In the genomic region with DNA sequence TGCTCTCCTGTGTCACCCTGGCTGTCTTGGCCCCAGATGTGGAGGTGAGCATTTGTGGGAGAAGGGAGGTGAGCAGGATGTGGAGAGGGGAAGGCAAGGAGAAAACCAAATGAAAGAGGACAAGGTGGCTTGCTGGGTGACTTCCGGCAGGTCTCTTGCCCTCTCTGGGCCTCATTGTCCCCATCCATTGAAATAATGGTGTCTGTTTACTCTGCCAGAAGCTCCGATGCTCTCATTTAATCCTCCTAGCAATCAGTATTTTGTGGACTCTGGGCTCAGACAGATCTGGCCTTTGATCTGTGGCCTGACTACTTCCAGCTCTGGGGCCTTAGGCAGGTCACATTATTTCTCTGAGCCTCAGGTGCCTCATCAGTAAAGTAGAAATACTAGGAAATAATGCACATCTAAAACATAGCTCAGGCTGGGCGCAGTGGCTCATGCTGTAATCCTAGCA, we compare ENCODE assay signal across 20 cellular contexts. TPM values are rescaled to one million over a fixed set of nuclear protein-coding genes. Genes with fewer than 3 reads are reported as not detected.
DNase-seq lines count a peak whose midpoint lies in the region; ATAC-seq and TF ChIP-seq lines count a peak whose summit lies in the region.
"Had no signal": no experiment of that assay in that cellular context is flagged by ENCODE, and none has a peak within 500 bp of the region (broad histone marks: within the 10 kb centered on the region; RNA-seq: fewer than 3 reads in every experiment).

No MANE protein-coding gene starts in this region.

- no peak overlapping the region for H3K4me2 ChIP-seq in SK-N-SH

- no peak for TF ChIP-seq EP300 in SK-N-SH (IDR thresholded peaks at IDR 0.05; ENCODE audit: borderline replicate concordance in 1 of 2, low read depth in 1 of 2, low read length in 1 of 2)

- no peaks in the 10 kb centered on the region for H3F3A ChIP-seq in SK-N-SH (replicated peaks; ENCODE audit: insufficient read depth)

- H3K27me3 ChIP-seq in SK-N-SH (ENCODE audit: insufficient read depth), result no peaks in the 10 kb centered on the region
- H3K27me3 ChIP-seq in liver (ENCODE audit: control insufficient read depth in 4 of 4, insufficient read depth in 4 of 4, low read length in 3 of 4), result no peaks in the 10 kb centered on the region
- peaks cover 0 to 3% (median 0%) of the 10 kb centered on the region in 45 donors for H3K27me3 ChIP-seq in dorsolateral prefrontal cortex

- no peaks in the 10 kb centered on the region for H4K20me1 ChIP-seq in SK-N-SH (ENCODE audit: insufficient read depth)

- 74% methylated on average over 3 of the region's 3 CpGs for WGBS in SK-N-SH (ENCODE audit: low lambda C conversion rate)
- 66% methylated on average over 3 of the region's 3 CpGs for WGBS in liver

- ATAC-seq in SK-N-SH treated with all-trans-retinoic acid at 6 μM for 48 hours, result no peak
- no peak for ATAC-seq in WTC11
- ATAC-seq: CD8-positive, alpha-beta T cell had no signal

- H2AFZ ChIP-seq in SK-N-SH (ENCODE audit: low read depth), result no peak overlapping the region

- H3K9me3 Mint-ChIP-seq in WTC11, result no peaks in the 10 kb centered on the region
- H3K9me3 Mint-ChIP-seq: CD8-positive, alpha-beta T cell had no signal

- H3K27ac ChIP-seq in SK-N-SH (ENCODE audit: low read depth in 2 of 2, low read length in 1 of 2), result no peak overlapping the region
- H3K27ac ChIP-seq in liver (ENCODE audit: low read depth in 1 of 2, low read length in 2 of 2), result no peak overlapping the region
- peak overlapping the region; percentile 26 for H3K27ac ChIP-seq in substantia nigra (ENCODE audit: low read depth, low read length, poor library complexity, severe bottlenecking)
- H3K27ac ChIP-seq in dorsolateral prefrontal cortex, result peak overlapping the region in 23 of 59 donors; percentile 1 to 98 (median 94)
- H3K27ac ChIP-seq: 22Rv1, C4-2B had no signal

- DNase-seq in SK-N-SH (no peak), WTC11 (ENCODE audit: low spot score) (no peak), substantia nigra (lab: John Stamatoyannopoulos, UW) (no peak), dorsolateral prefrontal cortex (no peak), GM20000 (ENCODE audit: low spot score) (no peak)
- DNase-seq: CD8-positive, alpha-beta T cell; DMS79 treated with DMSO at 0.1 percent for 48 hours; GF-D8; Kasumi-1; NCI-H1436; NCI-H187 treated with DMSO at 0.1 percent for 48 hours; NCI-H2171 treated with DMSO at 0.1 percent for 48 hours; NCI-H524 treated with DMSO at 0.1 percent for 48 hours; NCI-H774; SIG-M5 had no signal

- H3K27ac Mint-ChIP-seq in WTC11, result peak overlapping the region; percentile 29; the same call in 1 of the 2 replicates
- H3K27ac Mint-ChIP-seq: B cell; CD8-positive, alpha-beta T cell had no signal

- no peak overlapping the region for H3K4me3 Mint-ChIP-seq in WTC11
- H3K4me3 Mint-ChIP-seq: B cell; CD8-positive, alpha-beta T cell had no signal

- H3K4me1 Mint-ChIP-seq in WTC11, result no peaks in the 10 kb centered on the region
- H3K4me1 Mint-ChIP-seq: B cell had no signal

- no peak overlapping the region for H3K9ac ChIP-seq in SK-N-SH
- no peak overlapping the region for H3K9ac ChIP-seq in liver (ENCODE audit: low read depth in 1 of 2, low read length in 2 of 2)

- H3K36me3 Mint-ChIP-seq in WTC11, result no peaks in the 10 kb centered on the region
- H3K36me3 Mint-ChIP-seq: CD8-positive, alpha-beta T cell had no signal

- POLR2A ChIA-PET in SK-N-SH (lab: Yijun Ruan, JAX), result interaction anchor here (1.0 kb wide), 1 partner anchor 140 kb away, joined by 3 read pairs; no protein-coding TSS in a partner anchor
- POLR2A ChIA-PET in WTC11 (lab: Charles Lee), result no interaction called here

- intact Hi-C loops in dorsolateral prefrontal cortex (cut with DNase I), result no loop called here

- CTCF ChIA-PET in SK-N-SH (lab: Yijun Ruan, JAX), result interaction anchor here (0.7 to 1.9 kb wide), 9 partner anchors 10 to 167 kb away, joined by 3 to 7 read pairs (median 3); partner anchors contain the start of genes MMAB and MVK
- CTCF ChIA-PET in WTC11 (lab: Charles Lee), result interaction anchor here (0.7 to 2.6 kb wide), 3 partner anchors 9 to 513 kb away, joined by 3 to 8 read pairs (median 3); no protein-coding TSS in a partner anchor

- no peak overlapping the region for H3K4me3 ChIP-seq in SK-N-SH (ENCODE audit: low read depth in 2 of 2, low read length in 1 of 2)
- no peak overlapping the region for H3K4me3 ChIP-seq in liver (ENCODE audit: low read depth in 1 of 3, low read length in 3 of 3)
- no peak overlapping the region for H3K4me3 ChIP-seq in dorsolateral prefrontal cortex

- no peaks in the 10 kb centered on the region for H3K79me2 ChIP-seq in SK-N-SH (ENCODE audit: insufficient read depth)

- peaks cover 0 to 45% of the 10 kb centered on the region in 2 experiments; a peak in 1 of 4 replicates for H3K4me1 ChIP-seq in SK-N-SH (ENCODE audit: control insufficient read depth in 1 of 2, insufficient read depth in 2 of 2, low read depth in 1 of 2, low read length in 1 of 2)
- H3K4me1 ChIP-seq in liver (ENCODE audit: control insufficient read depth in 4 of 4, insufficient read depth in 4 of 4, low read length in 3 of 4), result peaks cover 1 to 10% (median 8%) of the 10 kb centered on the region in 4 donors

- TF ChIP-seq RAD21 in SK-N-SH (IDR thresholded peaks at IDR 0.05; ENCODE audit: low read length), result no peak
- peak in 1 of 2 donors; percentile 39 for TF ChIP-seq RAD21 in liver (IDR thresholded peaks at IDR 0.05)

- TF ChIP-seq CTCF in SK-N-SH (IDR thresholded peaks at IDR 0.05) (no peak), WTC11 (IDR thresholded peaks at IDR 0.05) (no peak), liver (IDR thresholded peaks at IDR 0.05; ENCODE audit: low read depth, low read length, missing input control) (no peak), dorsolateral prefrontal cortex (IDR thresholded peaks at IDR 0.05 in 54 of 56, conservative IDR thresholded peaks at IDR 0.05 in 2 of 56; ENCODE audit: low read depth in 1 of 56, partially characterized antibody in 56 of 56) (no peak), GM20000 (IDR thresholded peaks at IDR 0.05; ENCODE audit: extremely low read depth, missing control alignments) (no peak)

- H3K36me3 ChIP-seq in SK-N-SH (replicated peaks in 1 of 2; ENCODE audit: control insufficient read depth in 1 of 2, insufficient read depth in 2 of 2, low read length in 1 of 2) (no peaks in the 10 kb centered on the region), liver (ENCODE audit: control insufficient read depth in 4 of 4, insufficient read depth in 3 of 4, low read depth in 1 of 4, low read length in 3 of 4) (no peaks in the 10 kb centered on the region)

- H3K27me3 Mint-ChIP-seq in WTC11 (ENCODE audit: low read depth), result no peaks in the 10 kb centered on the region

- H3K9me2 ChIP-seq in SK-N-SH, result no peaks in the 10 kb centered on the region

- H3K9me3 ChIP-seq in SK-N-SH (no peaks in the 10 kb centered on the region), liver (ENCODE audit: control insufficient read depth in 4 of 4, low read length in 3 of 4) (no peaks in the 10 kb centered on the region)

TF ChIP-seq in SK-N-SH, 30 proteins besides CTCF, POLR2A, EP300 and RAD21:
- no peak for TF ChIP-seq JUND (IDR thresholded peaks at IDR 0.05)
- peak; percentile 10; the same call in 1 of the 2 replicates for TF ChIP-seq RCOR1 (IDR thresholded peaks at IDR 0.05; ENCODE audit: low read length)
TF ChIP-seq in SK-N-SH: peak in this region for 1.

TF ChIP-seq in SK-N-SH treated with all-trans-retinoic acid at 6 μM for 48 hours, 23 proteins besides CTCF, POLR2A, EP300 and RAD21 (continues in another document):
- TF ChIP-seq GLIS3 (CRISPR knock-in tag; IDR thresholded peaks at IDR 0.05) (no peak), SNAI2 (CRISPR knock-in tag; IDR thresholded peaks at IDR 0.05) (no peak), ZNF8 (CRISPR knock-in tag; IDR thresholded peaks at IDR 0.05) (no peak), ZNF70 (CRISPR knock-in tag; IDR thresholded peaks at IDR 0.05) (no peak), ZNF565 (CRISPR knock-in tag; conservative IDR thresholded peaks at IDR 0.05; ENCODE audit: low read depth) (no peak), ZFP30 (CRISPR knock-in tag; IDR thresholded peaks at IDR 0.05) (no peak), CSDC2 (CRISPR knock-in tag; IDR thresholded peaks at IDR 0.05) (no peak), TCF4 (CRISPR knock-in tag; IDR thresholded peaks at IDR 0.05; ENCODE audit: borderline replicate concordance) (no peak)

TF ChIP-seq in liver, 16 proteins besides CTCF, POLR2A, EP300 and RAD21 (continues in another document):
- TF ChIP-seq REST (IDR thresholded peaks at IDR 0.05) (no peak), FOXA1 (IDR thresholded peaks at IDR 0.05) (no peak)

RNA-seq across cellular contexts. Expression of gene MVK, which starts 30.6 kb away (rescaled TPM):
- polyA plus RNA-seq in SK-N-SH (2012; rRNA removed), result 6.3 and 7.0 TPM in 2 replicates
- polyA plus RNA-seq in SK-N-SH (2012; cell fraction: cytosol; rRNA removed), result 2.8 and 5.3 TPM in 2 replicates
- polyA plus RNA-seq in SK-N-SH (2012; cell fraction: nucleus; rRNA removed), result 9.3 and 10.3 TPM in 2 replicates
- total RNA-seq in WTC11 (2021), result 13.2 to 15.3 TPM (median 13.9 TPM) in 3 replicates
- 10 to 100 TPM; 34.9 to 50.3 TPM for total RNA-seq in liver
- 10 to 100 TPM; 39.0 to 43.8 TPM for polyA plus RNA-seq in liver
- 10 to 100 TPM; 11.9 to 45.9 (median 24.6) TPM for total RNA-seq in dorsolateral prefrontal cortex

RNA-seq across cellular contexts. Expression of gene MMAB, which starts 30.9 kb away (rescaled TPM):
- polyA plus RNA-seq in SK-N-SH (2012; rRNA removed), result 14.8 and 15.9 TPM in 2 replicates
- 11.7 and 14.3 TPM in 2 replicates for polyA plus RNA-seq in SK-N-SH (2012; cell fraction: cytosol; rRNA removed)
- polyA plus RNA-seq in SK-N-SH (2012; cell fraction: nucleus; rRNA removed), result 18.6 and 20.3 TPM in 2 replicates
- total RNA-seq in WTC11 (2021), result 22.0 to 28.7 TPM (median 27.4 TPM) in 3 replicates
- 10 to 100 TPM; 47.1 to 63.5 TPM for total RNA-seq in liver
- 100 to 1,000 TPM in 1 of 2 donors, 10 to 100 TPM in 1; 90.6 to 101 TPM for polyA plus RNA-seq in liver
- total RNA-seq in dorsolateral prefrontal cortex, result 10 to 100 TPM; 17.6 to 53.8 (median 31.3) TPM
